8 cellular contexts compared by ENCODE assay signal in the genomic region with DNA sequence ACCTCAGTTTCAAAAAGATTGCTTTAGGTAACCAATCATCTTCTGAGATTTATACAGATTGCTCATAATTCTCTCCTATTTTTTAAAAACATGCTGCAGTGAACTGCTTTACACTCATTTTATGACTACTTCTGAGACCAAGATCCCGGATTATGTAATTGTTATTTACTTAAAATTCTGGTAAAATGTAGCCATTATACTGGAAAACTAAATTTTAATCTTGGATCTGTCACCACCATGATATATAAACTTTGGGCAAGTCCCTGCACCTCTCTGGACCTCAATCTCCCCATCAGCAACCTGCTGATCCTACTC. TPM values are rescaled to one million over a fixed set of nuclear protein-coding genes. Genes with fewer than 3 reads are reported as not detected.
A peak's percentile ranks its signal among the peaks of the same experiment; 100 is the strongest.
DNase-seq lines count a peak whose midpoint lies in the region; ATAC-seq and TF ChIP-seq lines count a peak whose summit lies in the region.

No MANE protein-coding gene starts in this region.

- peaks cover 20% of the 10 kb centered on the region for H3K4me1 ChIP-seq in ACC112 (ENCODE audit: control insufficient read depth, insufficient read depth, low read length, unreplicated experiment)

- H3K27ac Mint-ChIP-seq in central memory CD8-positive, alpha-beta T cell (ENCODE audit: low read depth), result peak overlapping the region; percentile 88
- H3K27ac Mint-ChIP-seq in natural killer cell, result peak overlapping the region; percentile 80 to 88

- intact Hi-C loops in natural killer cell (cut with micrococcal nuclease), result no loop called here

- no peaks in the 10 kb centered on the region for H3K27me3 Mint-ChIP-seq in central memory CD8-positive, alpha-beta T cell
- no peaks in the 10 kb centered on the region for H3K27me3 Mint-ChIP-seq in natural killer cell (ENCODE audit: low read depth in 2 of 2)

- H3K27ac ChIP-seq in ACC112 (ENCODE audit: low read depth, low read length) (no peak overlapping the region), HL-60 (replicated peaks) (no peak overlapping the region)

- no peaks in the 10 kb centered on the region for H3K9me3 Mint-ChIP-seq in central memory CD8-positive, alpha-beta T cell
- no peaks in the 10 kb centered on the region for H3K9me3 Mint-ChIP-seq in natural killer cell

- H3K27me3 ChIP-seq in ACC112 (ENCODE audit: insufficient read depth, low read length) (no peaks in the 10 kb centered on the region), HL-60 (ENCODE audit: insufficient read depth, poor library complexity, severe bottlenecking) (no peaks in the 10 kb centered on the region)

- DNase-seq in HL-60 (ENCODE audit: low read depth in 1 of 2, low spot score in 1 of 2) (no peak), natural killer cell (no peak), SIG-M5 treated with dmso at 0.1 percent for 504 hours (lab: John Stamatoyannopoulos, UW; ENCODE audit: unreplicated experiment) (no peak), NCI-H2196 treated with DMSO at 0.1 percent for 48 hours (lab: John Stamatoyannopoulos, UW; ENCODE audit: unreplicated experiment) (no peak), COR-L47 (lab: John Stamatoyannopoulos, UW) (no peak)
- DNase-seq in central memory CD8-positive, alpha-beta T cell (ENCODE audit: low spot score in 2 of 2), result no peak

- no peaks in the 10 kb centered on the region for H3K79me2 ChIP-seq in ACC112 (ENCODE audit: control insufficient read depth, insufficient read depth, low read length, unreplicated experiment)

- peaks cover under 1% of the 10 kb centered on the region; the same call in 1 of the 2 replicates for H3K36me3 ChIP-seq in ACC112 (ENCODE audit: insufficient read depth, low read length)

- H3K4me3 ChIP-seq in ACC112 (ENCODE audit: low read depth, low read length) (peak overlapping the region; percentile 84; the same call in 1 of the 2 replicates), HL-60 (replicated peaks; ENCODE audit: insufficient read depth, low read length) (peak overlapping the region; percentile 45)

- H3K36me3 Mint-ChIP-seq in central memory CD8-positive, alpha-beta T cell (ENCODE audit: insufficient read depth), result peaks cover 1% of the 10 kb centered on the region
- peaks cover 6% of the 10 kb centered on the region for H3K36me3 Mint-ChIP-seq in natural killer cell

- no peak for ATAC-seq in central memory CD8-positive, alpha-beta T cell (replicated peaks; ENCODE audit: extremely low read depth, poor library complexity, severe bottlenecking)
- no peak for ATAC-seq in natural killer cell
- no peak for ATAC-seq in GM21381 (IDR thresholded peaks at IDR 0.05; ENCODE audit: unreplicated experiment)

- H3K4me3 Mint-ChIP-seq in central memory CD8-positive, alpha-beta T cell, result peak overlapping the region; percentile 65
- peak overlapping the region; percentile 95 for H3K4me3 Mint-ChIP-seq in natural killer cell

- TF ChIP-seq CTCF in HL-60 (IDR thresholded peaks at IDR 0.05; ENCODE audit: insufficient read depth, low read length) (no peak), natural killer cell (IDR thresholded peaks at IDR 0.05) (no peak)

- peaks cover 25% of the 10 kb centered on the region for H3K4me1 Mint-ChIP-seq in central memory CD8-positive, alpha-beta T cell
- peaks cover 31 to 32% of the 10 kb centered on the region in 2 donors for H3K4me1 Mint-ChIP-seq in natural killer cell

- H2AFZ ChIP-seq in ACC112 (ENCODE audit: low read length, unreplicated experiment), result no peak overlapping the region

RNA-seq across cellular contexts. Expression of a gene that starts 0.5 kb away (rescaled TPM):
- 1 to 10 TPM; 6.4 to 9.3 (median 6.4) TPM for total RNA-seq in natural killer cell

RNA-seq across cellular contexts. Expression of a gene that starts 24.3 kb away (rescaled TPM):
- total RNA-seq in natural killer cell, result 10 to 100 TPM; 20.0 to 27.4 (median 25.3) TPM

RNA-seq across cellular contexts. Expression of a gene that starts 55.1 kb away (rescaled TPM):
- under 1 TPM; 0.14 to 0.18 (median 0.16) TPM for total RNA-seq in natural killer cell
